In the genomic region with DNA sequence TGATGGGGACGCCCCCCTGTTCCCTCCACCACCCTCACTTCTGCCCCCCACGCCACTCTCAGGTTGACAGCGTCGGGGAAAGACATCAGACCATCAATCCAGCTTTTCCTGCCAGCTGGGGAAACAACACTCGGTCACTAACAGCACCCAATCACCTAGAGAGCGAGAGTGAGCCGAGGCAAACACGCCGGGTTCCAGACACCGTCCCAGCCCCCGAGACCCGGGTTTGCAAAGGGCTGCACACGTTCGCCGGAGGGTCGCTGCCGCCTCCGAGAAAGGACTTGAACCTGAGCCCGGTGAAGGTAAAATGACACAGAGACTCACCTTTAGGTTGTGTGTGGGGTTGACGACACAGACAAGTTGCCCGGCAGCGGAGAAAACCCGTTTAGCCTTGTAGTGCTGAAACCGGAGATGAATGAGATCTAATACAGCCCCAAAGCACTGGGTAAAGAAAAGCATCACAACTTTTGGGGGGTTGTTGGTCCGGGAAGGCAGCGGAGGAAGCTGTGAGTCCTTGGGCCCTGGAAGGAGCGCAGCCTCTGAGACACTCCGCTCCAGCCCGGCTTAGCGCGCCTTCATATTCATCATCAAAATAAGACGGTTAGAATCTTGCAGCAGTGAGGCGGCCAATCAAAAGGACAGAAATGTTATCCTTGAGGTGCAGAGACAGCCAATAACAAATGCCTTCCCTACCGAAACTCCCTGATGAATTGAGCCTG, we compare ENCODE assay signal across 9 cellular contexts. TPM values are rescaled to one million over a fixed set of nuclear protein-coding genes. Genes with fewer than 3 reads are reported as not detected.
DNase-seq lines count a peak whose midpoint lies in the region; ATAC-seq lines count a peak whose summit lies in the region.
"Had no signal": no experiment of that assay in that cellular context is flagged by ENCODE, and none has a peak within 500 bp of the region (broad histone marks: within the 10 kb centered on the region; RNA-seq: fewer than 3 reads in every experiment).

A gene with protein sequence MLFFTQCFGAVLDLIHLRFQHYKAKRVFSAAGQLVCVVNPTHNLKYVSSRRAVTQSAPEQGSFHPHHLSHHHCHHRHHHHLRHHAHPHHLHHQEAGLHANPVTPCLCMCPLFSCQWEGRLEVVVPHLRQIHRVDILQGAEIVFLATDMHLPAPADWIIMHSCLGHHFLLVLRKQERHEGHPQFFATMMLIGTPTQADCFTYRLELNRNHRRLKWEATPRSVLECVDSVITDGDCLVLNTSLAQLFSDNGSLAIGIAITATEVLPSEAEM (minus strand): TSS at position 583 of the 719 bp plus-strand sequence. CDS start 124 bp downstream, at position 459.

- peak within 1 kb of the TSS; percentile 72 for H3K4me3 Mint-ChIP-seq in activated naive CD4-positive, alpha-beta T cell treated with anti-CD3 and anti-CD28 coated beads, Interleukin-2, amount 10 ng/mL, durations not matched to agents 7 days and 5 days

- peaks cover 5% of the 10 kb centered on the region for H3K9me3 Mint-ChIP-seq in activated naive CD4-positive, alpha-beta T cell treated with anti-CD3 and anti-CD28 coated beads, Interleukin-2, amount 10 ng/mL, durations not matched to agents 7 days and 5 days

- no peak within 1 kb of the TSS for H3K27ac ChIP-seq in right cardiac atrium (ENCODE audit: low read length)

- ATAC-seq in right cardiac atrium (peak in 1 of 2 donors; percentile 26), HG03378 (IDR thresholded peaks at IDR 0.05; ENCODE audit: unreplicated experiment) (no peak), GM19035 (IDR thresholded peaks at IDR 0.05; ENCODE audit: unreplicated experiment) (no peak), HG03432 (IDR thresholded peaks at IDR 0.05; ENCODE audit: unreplicated experiment) (no peak)
- ATAC-seq: K562 had no signal

- DNase-seq in NCI-H2171 (lab: John Stamatoyannopoulos, UW) (peak; percentile 28), right cardiac atrium (no peak), skeletal muscle cell (ENCODE audit: low read depth) (no peak), GOT3 (lab: John Stamatoyannopoulos, UW) (no peak)
- DNase-seq in activated naive CD4-positive, alpha-beta T cell treated with anti-CD3 and anti-CD28 coated beads, Interleukin-2, amount 10 ng/mL, durations not matched to agents 7 days and 5 days: peak; percentile 28

- no peaks in the 10 kb centered on the region for H3K4me1 ChIP-seq in right cardiac atrium (ENCODE audit: control insufficient read depth, insufficient read depth, low read length)

- no peaks in the 10 kb centered on the region for H3K36me3 Mint-ChIP-seq in activated naive CD4-positive, alpha-beta T cell treated with anti-CD3 and anti-CD28 coated beads, Interleukin-2, amount 10 ng/mL, durations not matched to agents 7 days and 5 days

- 2% methylated on average over 34 of the region's 34 CpGs for WGBS in right cardiac atrium

- H3K4me1 Mint-ChIP-seq in activated naive CD4-positive, alpha-beta T cell treated with anti-CD3 and anti-CD28 coated beads, Interleukin-2, amount 10 ng/mL, durations not matched to agents 7 days and 5 days: peaks cover 52% of the 10 kb centered on the region

- intact Hi-C loops in right cardiac atrium (cut with DNase I): no loop called here

- H3K9me3 ChIP-seq in right cardiac atrium (ENCODE audit: control insufficient read depth, low read length): no peaks in the 10 kb centered on the region

- CTCF ChIA-PET in activated naive CD4-positive, alpha-beta T cell treated with anti-CD3 and anti-CD28 coated beads, Interleukin-2, amount 10 ng/mL, durations not matched to agents 7 days and 5 days (lab: Charles Lee): interaction anchor here (0.6 kb wide), 1 partner anchor 28 kb away, joined by 3 read pairs; no protein-coding TSS in a partner anchor

- peak within 1 kb of the TSS; percentile 26 for H3K27ac Mint-ChIP-seq in activated naive CD4-positive, alpha-beta T cell treated with anti-CD3 and anti-CD28 coated beads, Interleukin-2, amount 10 ng/mL, durations not matched to agents 7 days and 5 days

- H3K27me3 ChIP-seq in right cardiac atrium (ENCODE audit: control insufficient read depth, insufficient read depth): no peaks in the 10 kb centered on the region

- H3K4me3 ChIP-seq in right cardiac atrium (ENCODE audit: low read length) (peak within 1 kb of the TSS; percentile 35), skeletal muscle cell (ENCODE audit: low read depth, low read length) (peak within 1 kb of the TSS; percentile 44)
- H3K4me3 ChIP-seq: K562 had no signal

- peaks cover 51% of the 10 kb centered on the region for H3K27me3 Mint-ChIP-seq in activated naive CD4-positive, alpha-beta T cell treated with anti-CD3 and anti-CD28 coated beads, Interleukin-2, amount 10 ng/mL, durations not matched to agents 7 days and 5 days

RNA-seq across cellular contexts. Expression of the gene that starts here (rescaled TPM):
- not detected for total RNA-seq in right cardiac atrium
- polyA plus RNA-seq in right cardiac atrium: not detected
- total RNA-seq: K562 had no signal
- polyA plus RNA-seq: K562 had no signal

Comparison
In these comparisons a context has a peak if more than half of its experiments do, and no peak if none do; other contexts are left out.
1. DNase-seq: peak in NCI-H2171 (single experiment) and activated naive CD4-positive, alpha-beta T cell treated with anti-CD3 and anti-CD28 coated beads, Interleukin-2, amount 10 ng/mL, durations not matched to agents 7 days and 5 days (single experiment); none in right cardiac atrium (0 of 3), skeletal muscle cell (single experiment) and GOT3 (single experiment).